In the genomic region with DNA sequence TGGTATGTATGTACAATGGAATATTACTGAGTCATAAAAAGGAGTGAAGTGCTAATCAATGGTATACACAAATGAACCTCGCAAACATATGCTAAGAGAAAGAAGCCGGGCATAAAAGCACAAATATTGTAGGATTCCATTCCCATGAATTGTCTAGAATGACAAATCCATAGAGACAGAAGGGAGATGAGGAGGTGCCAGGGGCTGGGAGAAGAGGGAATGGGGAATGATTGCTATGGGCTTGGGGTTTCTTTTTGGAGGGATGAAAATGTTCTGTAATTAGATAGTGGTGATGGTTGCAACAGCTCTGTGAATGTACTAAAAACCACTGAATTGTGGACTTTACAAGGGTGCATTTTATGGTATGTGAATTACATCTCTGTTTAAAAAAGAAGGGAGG, we compare ENCODE assay signal across 18 cellular contexts.
DNase-seq lines count a peak whose midpoint lies in the region; TF ChIP-seq lines count a peak whose summit lies in the region.
"Had no signal": no experiment of that assay in that cellular context is flagged by ENCODE, and none has a peak within 500 bp of the region (broad histone marks: within the 10 kb centered on the region; RNA-seq: fewer than 3 reads in every experiment).

No MANE protein-coding gene starts in this region.

- H3K23ac ChIP-seq in H9 (ENCODE audit: insufficient read length, low read depth, low read length) (no peak overlapping the region), mesenchymal stem cell (ENCODE audit: low read length in 2 of 2) (no peak overlapping the region)

- H3K79me2 ChIP-seq in H9 (ENCODE audit: insufficient read depth, low read length) = no peaks in the 10 kb centered on the region; the same call in 1 of the 2 replicates

- H3K4me1 Mint-ChIP-seq in H9 = peaks cover 13 to 25% of the 10 kb centered on the region in 2 experiments
- H3K4me1 Mint-ChIP-seq: CD4-positive, alpha-beta memory T cell had no signal

- H2BK120ac ChIP-seq in H9 (ENCODE audit: low read depth, low read length, poor library complexity, severe bottlenecking) (no peak overlapping the region), mesenchymal stem cell (ENCODE audit: low read depth, low read length) (no peak overlapping the region)

- H3K4me1 ChIP-seq in A673 (ENCODE audit: insufficient read depth, low read length, poor library complexity, severe bottlenecking) (peaks cover 19% of the 10 kb centered on the region), H9 (ENCODE audit: insufficient read depth, low read length) (no peaks in the 10 kb centered on the region), mesenchymal stem cell (ENCODE audit: control insufficient read depth, insufficient read depth, low read depth, low read length) (peaks cover 12% of the 10 kb centered on the region), transverse colon (peaks cover 0 to 9% (median 2%) of the 10 kb centered on the region in 4 donors)

- H3K23me2 ChIP-seq in H9 (ENCODE audit: insufficient read length, low read depth, low read length, poor library complexity, severe bottlenecking) = no peaks in the 10 kb centered on the region

- H3T11ph ChIP-seq in H9 (ENCODE audit: low read length) = no peak overlapping the region

- no peaks in the 10 kb centered on the region for H4K20me1 ChIP-seq in H9 (ENCODE audit: control insufficient read depth, insufficient read depth, insufficient read length)

- no peak overlapping the region for H2BK12ac ChIP-seq in H9 (ENCODE audit: insufficient read length, low read depth, low read length)
- H2BK12ac ChIP-seq in mesenchymal stem cell (ENCODE audit: low read length in 2 of 2) = no peak overlapping the region

- intact Hi-C loops in A673 (cut with micrococcal nuclease; ENCODE audit: unreplicated experiment) (no loop called here), transverse colon (cut with DNase I; ENCODE audit: low total_unique reads) (no loop called here)

- no peak overlapping the region for H2BK15ac ChIP-seq in H9 (ENCODE audit: low read depth, low read length)
- H2BK15ac ChIP-seq in mesenchymal stem cell (ENCODE audit: low read depth, poor library complexity, severe bottlenecking) = no peak overlapping the region

- H3K14ac ChIP-seq in H9 (ENCODE audit: insufficient read depth, low read length) = no peak overlapping the region
- H3K14ac ChIP-seq in mesenchymal stem cell (ENCODE audit: low read length in 2 of 2) = no peak overlapping the region

- CTCF ChIA-PET in A673 (lab: Charles Lee) = interaction anchor here (0.6 kb wide), 3 partner anchors 18 to 67 kb away, joined by 3 to 11 read pairs (median 4); no protein-coding TSS in a partner anchor

- H3K4ac ChIP-seq in H9 (ENCODE audit: low read depth, low read length) (no peak overlapping the region), mesenchymal stem cell (ENCODE audit: low read depth in 1 of 2, low read length in 2 of 2) (no peak overlapping the region)

- H3K27me3 Mint-ChIP-seq in H9 (ENCODE audit: low read depth) = no peaks in the 10 kb centered on the region

- no peak overlapping the region for H3K18ac ChIP-seq in H9 (ENCODE audit: insufficient read length, low read depth, low read length)
- H3K18ac ChIP-seq in mesenchymal stem cell (ENCODE audit: low read depth in 1 of 2, low read length in 2 of 2) = no peak overlapping the region

- no peak for DNase-seq in A673 (ENCODE audit: low spot score)
- no peak for DNase-seq in H9
- no peak for DNase-seq in SK-N-MC (ENCODE audit: low read depth, low spot score)
- DNase-seq in mesenchymal stem cell = peak; percentile 61
- DNase-seq in cortex of kidney (lab: John Stamatoyannopoulos, UW) = no peak
- DNase-seq in DMS153 treated with DMSO at 0.1 percent for 48 hours (lab: John Stamatoyannopoulos, UW; ENCODE audit: unreplicated experiment) = no peak
- DNase-seq in transverse colon = no peak
- no peak for DNase-seq in NCI-H345 treated with DMSO at 0.1 percent for 48 hours (lab: John Stamatoyannopoulos, UW; ENCODE audit: unreplicated experiment)
- DNase-seq: CD4-positive, alpha-beta memory T cell; DMS153; NCI-H1694 treated with DMSO at 0.1 percent for 48 hours; NCI-H2107; NCI-H774; SHP77; T-helper 1 cell had no signal

- no peak overlapping the region for H3K4me3 Mint-ChIP-seq in H9
- H3K4me3 Mint-ChIP-seq: CD4-positive, alpha-beta memory T cell had no signal

- H2BK5ac ChIP-seq in H9 (ENCODE audit: insufficient read length, low read length) = no peak overlapping the region
- no peak overlapping the region for H2BK5ac ChIP-seq in mesenchymal stem cell (ENCODE audit: low read depth, low read length, poor library complexity, severe bottlenecking)

- no TSS peak for BruUV-seq in A673 (replicated peaks; lab: Mats Ljungman, UMichigan)

- peak overlapping the region in 2 of 3 experiments; percentile 47 to 80; a peak in 3 of 7 replicates for H3K27ac Mint-ChIP-seq in H9
- H3K27ac Mint-ChIP-seq: CD4-positive, alpha-beta memory T cell had no signal

- H2AFZ ChIP-seq in H9 (ENCODE audit: low read length) (no peak overlapping the region), mesenchymal stem cell (ENCODE audit: low read depth, low read length) (no peak overlapping the region)

- no peak overlapping the region for H3K4me2 ChIP-seq in H9 (ENCODE audit: insufficient read depth, insufficient read length, low read length)
- no peak overlapping the region for H3K4me2 ChIP-seq in mesenchymal stem cell (ENCODE audit: low read length, poor library complexity, severe bottlenecking)

- no peak overlapping the region for H4K5ac ChIP-seq in H9 (ENCODE audit: insufficient read length, low read depth, low read length)

- no peak for TF ChIP-seq CTCF in A673 (conservative IDR thresholded peaks at IDR 0.05; ENCODE audit: low read depth, low read length)
- TF ChIP-seq CTCF in H9 (conservative IDR thresholded peaks at IDR 0.05) = no peak
- no peak for TF ChIP-seq CTCF in transverse colon (IDR thresholded peaks at IDR 0.05)

- no peak overlapping the region for H4K8ac ChIP-seq in H9 (replicated peaks; ENCODE audit: insufficient read length, low read depth, low read length)
- H4K8ac ChIP-seq in mesenchymal stem cell (ENCODE audit: low read length) = no peak overlapping the region

- H3K36me3 ChIP-seq in A673 (ENCODE audit: insufficient read depth, low read length, poor library complexity, severe bottlenecking) (no peaks in the 10 kb centered on the region), SK-N-MC (ENCODE audit: insufficient read depth, low read length) (no peaks in the 10 kb centered on the region), mesenchymal stem cell (ENCODE audit: control insufficient read depth in 1 of 2, insufficient read depth in 2 of 2, low read depth in 1 of 2, low read length in 2 of 2) (peaks cover 4 to 43% of the 10 kb centered on the region in 2 experiments), transverse colon (no peaks in the 10 kb centered on the region)
- H3K36me3 ChIP-seq: BE2C had no signal

- H3K9ac ChIP-seq in H9 (ENCODE audit: extremely low read depth, insufficient read length, low read length) (no peak overlapping the region), SK-N-MC (ENCODE audit: insufficient read length) (no peak overlapping the region), mesenchymal stem cell (ENCODE audit: low read length) (no peak overlapping the region)

- in situ Hi-C loops in transverse colon (cut with MboI; ENCODE audit: low pct_ligation_motif_present in 1 of 4, low pct_unique_long_range_greater_than_20kb in 1 of 4, low sequenced_read_pairs in 3 of 4) = no loop called here

- H2AK5ac ChIP-seq in H9 (ENCODE audit: insufficient read length, low read length) = no peak overlapping the region
- H2AK5ac ChIP-seq in mesenchymal stem cell (ENCODE audit: low read length, severe bottlenecking) = no peak overlapping the region

- no peaks in the 10 kb centered on the region for H3K9me3 Mint-ChIP-seq in H9

- H3K27me3 ChIP-seq in A673 (replicated peaks; ENCODE audit: insufficient read depth, low read depth, low read length, poor library complexity) (no peaks in the 10 kb centered on the region), H9 (ENCODE audit: insufficient read depth, low read length) (no peaks in the 10 kb centered on the region), mesenchymal stem cell (ENCODE audit: control insufficient read depth in 1 of 2, insufficient read depth in 1 of 2, low read length in 2 of 2) (no peaks in the 10 kb centered on the region), transverse colon (no peaks in the 10 kb centered on the region)
- H3K27me3 ChIP-seq: BE2C had no signal

- H2BK20ac ChIP-seq in H9 (ENCODE audit: low read depth, low read length, poor library complexity, severe bottlenecking) = no peak overlapping the region

- H3K4me3 ChIP-seq in A673 (ENCODE audit: low read depth, low read length, poor library complexity, severe bottlenecking) (no peak overlapping the region), SK-N-MC (peak overlapping the region; percentile 35; the same call in 1 of the 2 replicates), mesenchymal stem cell (ENCODE audit: insufficient read depth in 1 of 2, low read depth in 1 of 2, low read length in 2 of 2) (no peak overlapping the region), transverse colon (no peak overlapping the region)
- H3K4me3 ChIP-seq: K562 had no signal

- H3K9me3 ChIP-seq in A673 (ENCODE audit: low read depth, low read length, poor library complexity, severe bottlenecking) (no peaks in the 10 kb centered on the region), H9 (ENCODE audit: control insufficient read depth, low read depth, low read length) (no peaks in the 10 kb centered on the region), SK-N-MC (ENCODE audit: low read depth, low read length) (no peaks in the 10 kb centered on the region), mesenchymal stem cell (ENCODE audit: control insufficient read depth, low read length) (no peaks in the 10 kb centered on the region), transverse colon (no peaks in the 10 kb centered on the region)
- H3K9me3 ChIP-seq: BE2C had no signal

- no peak overlapping the region for H3K56ac ChIP-seq in H9 (ENCODE audit: insufficient read length, low read depth, low read length)

- no peak for TF ChIP-seq POLR2A in transverse colon (IDR thresholded peaks at IDR 0.05)

- H3K36me3 Mint-ChIP-seq in H9 (ENCODE audit: insufficient read depth in 1 of 3, low read depth in 3 of 3) = peaks cover 13 to 58% (median 42%) of the 10 kb centered on the region in 3 experiments; a peak in 6 of 7 replicates
- H3K36me3 Mint-ChIP-seq: CD4-positive, alpha-beta memory T cell had no signal

- H3K27ac ChIP-seq in A673 (ENCODE audit: low read depth, low read length, poor library complexity, severe bottlenecking) (peak overlapping the region; percentile 9), H9 (ENCODE audit: insufficient read length, low read depth, low read length) (no peak overlapping the region), SK-N-MC (peak overlapping the region; percentile 70; the same call in 1 of the 2 replicates), mesenchymal stem cell (ENCODE audit: low read length, poor library complexity, severe bottlenecking) (no peak overlapping the region), transverse colon (no peak overlapping the region)
- H3K27ac ChIP-seq: 22Rv1 had no signal

- POLR2A ChIA-PET in A673 (lab: Charles Lee; ENCODE audit: low non-redundant PET) = no interaction called here

- peaks cover 4% of the 10 kb centered on the region for H3K79me1 ChIP-seq in H9 (ENCODE audit: insufficient read depth, low read depth, low read length, poor library complexity, severe bottlenecking)
- peaks cover 23% of the 10 kb centered on the region for H3K79me1 ChIP-seq in mesenchymal stem cell (replicated peaks; ENCODE audit: low read length, poor library complexity, severe bottlenecking)

- no CpG with 5 or more reads among the region's 2 CpGs for WGBS in H9 (ENCODE audit: extremely low coverage, insufficient read length, low lambda C conversion rate)
- WGBS in mesenchymal stem cell = 40% methylated on average over 1 of the region's 2 CpGs
- 85 to 93% methylated on average over 2 of the region's 2 CpGs for WGBS in transverse colon (ENCODE audit: low coverage in 1 of 2), 2 donors

- no peak for TF ChIP-seq EP300 in transverse colon (IDR thresholded peaks at IDR 0.05; ENCODE audit: low read depth)

- no peak overlapping the region for H4K91ac ChIP-seq in H9 (ENCODE audit: insufficient read length, low read depth, low read length)
- H4K91ac ChIP-seq in mesenchymal stem cell (ENCODE audit: low read length) = no peak overlapping the region

Comparison
In these comparisons a context has a peak if more than half of its experiments do, and no peak if none do; other contexts are left out.
1. H3K27ac ChIP-seq: peak in A673 (single experiment) and SK-N-MC (single experiment); none in H9 (single experiment), mesenchymal stem cell (single experiment) and transverse colon (0 of 4).